ENCODE assay signal across 1 cellular context in genomic region chr1:208185801-208186201, GRCh38.
TF ChIP-seq lines count a peak whose summit lies in the region.

No MANE protein-coding gene starts in this region.

TF ChIP-seq in A549, 52 proteins besides CTCF, POLR2A, EP300 and RAD21 (continued from another document):
- TF ChIP-seq KDM5A (IDR thresholded peaks at IDR 0.05): no peak
- TF ChIP-seq CEBPB (IDR thresholded peaks at IDR 0.05): no peak
- TF ChIP-seq ZFP36 (IDR thresholded peaks at IDR 0.05; ENCODE audit: borderline replicate concordance, partially characterized antibody): no peak
- no peak for TF ChIP-seq FOXS1 (CRISPR knock-in tag; IDR thresholded peaks at IDR 0.05)
- TF ChIP-seq SMC3 (IDR thresholded peaks at IDR 0.05): no peak
- no peak for TF ChIP-seq CHD2 (IDR thresholded peaks at IDR 0.05; ENCODE audit: low read length, partially characterized antibody)
